ENCODE assay signal across 12 cellular contexts in the genomic region with DNA sequence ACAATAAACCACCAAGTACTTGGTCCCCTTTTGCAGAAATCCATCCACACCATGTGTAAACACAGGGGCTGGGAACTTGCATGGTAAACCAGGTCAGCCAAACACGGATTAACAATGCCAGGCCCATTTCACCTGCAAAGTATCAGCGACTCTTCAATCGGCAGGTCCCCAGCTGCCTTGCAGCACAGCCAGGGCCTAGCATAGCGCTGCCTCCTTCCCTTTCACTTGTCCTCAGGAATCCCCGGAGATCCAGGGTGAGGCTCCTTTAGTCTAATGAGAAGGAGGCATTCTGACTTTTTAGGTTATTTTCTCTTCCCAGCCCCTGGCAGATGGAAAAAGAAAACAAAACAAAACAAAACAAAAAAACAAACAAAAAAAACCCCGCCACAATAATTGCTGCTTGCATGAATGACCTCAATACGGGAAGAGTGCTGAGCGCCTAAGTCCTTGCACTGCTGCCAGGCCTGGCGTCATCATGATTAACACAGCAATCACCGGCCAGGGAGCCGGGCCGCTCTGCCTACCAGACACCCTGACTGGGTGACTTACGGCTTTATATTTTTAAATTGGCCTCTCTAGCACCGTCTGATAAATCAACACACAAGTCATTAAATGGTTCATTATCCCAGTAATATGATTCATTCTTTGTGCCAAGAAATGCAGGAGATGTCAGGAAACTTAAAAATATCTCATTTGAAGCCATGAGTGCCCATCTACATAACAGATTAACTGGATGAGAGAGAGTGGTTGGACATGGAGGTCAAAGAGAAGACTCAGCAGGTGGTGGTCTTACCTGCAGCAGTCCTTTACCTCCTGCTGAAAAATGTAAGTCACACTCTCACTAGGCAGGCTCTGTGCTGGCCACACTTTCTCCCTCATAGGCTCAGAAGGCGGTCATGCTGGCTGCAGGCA.
DNase-seq lines count a peak whose midpoint lies in the region; ATAC-seq and TF ChIP-seq lines count a peak whose summit lies in the region.
"Had no signal": no experiment of that assay in that cellular context is flagged by ENCODE, and none has a peak within 500 bp of the region (broad histone marks: within the 10 kb centered on the region; RNA-seq: fewer than 3 reads in every experiment).

No MANE protein-coding gene starts in this region.

- TF ChIP-seq POLR2A in esophagus muscularis mucosa (IDR thresholded peaks at IDR 0.05; ENCODE audit: low read depth): no peak

- no peak overlapping the region for H3K27ac ChIP-seq in esophagus muscularis mucosa (replicated peaks in 1 of 4)
- H3K27ac ChIP-seq: sigmoid colon had no signal

- H3K4me3 ChIP-seq in esophagus muscularis mucosa: no peak overlapping the region
- H3K4me3 ChIP-seq: sigmoid colon had no signal

- H3K27me3 ChIP-seq in esophagus muscularis mucosa: no peaks in the 10 kb centered on the region
- H3K27me3 ChIP-seq: sigmoid colon had no signal

- TF ChIP-seq EP300 in esophagus muscularis mucosa (IDR thresholded peaks at IDR 0.05): no peak

- no peaks in the 10 kb centered on the region for H3K36me3 ChIP-seq in esophagus muscularis mucosa
- H3K36me3 ChIP-seq: sigmoid colon had no signal

- no peaks in the 10 kb centered on the region for H3K9me3 ChIP-seq in esophagus muscularis mucosa
- H3K9me3 ChIP-seq: sigmoid colon had no signal

- DNase-seq in GM03348 (ENCODE audit: low spot score): peak; percentile 54
- peak; percentile 63 for DNase-seq in NCI-H2227 (lab: John Stamatoyannopoulos, UW; ENCODE audit: unreplicated experiment)
- DNase-seq in esophagus muscularis mucosa (ENCODE audit: extremely low spot score): peak; percentile 68
- peak; percentile 39 for DNase-seq in retina
- DNase-seq in iPS-NIHi7 (ENCODE audit: extremely low spot score): no peak
- no peak for DNase-seq in activated CD4-positive, alpha-beta T cell treated with anti-CD3 and anti-CD28 coated beads, Interleukin-2, amount 50 U/mL, for 4 hours
- no peak for DNase-seq in cerebellar nuclear complex (lab: John Stamatoyannopoulos, UW)
- DNase-seq: activated naive CD8-positive, alpha-beta T cell treated with anti-CD3 and anti-CD28 coated beads for 36 hours; NCI-H2107; sigmoid colon had no signal

- ATAC-seq in HG02623 (IDR thresholded peaks at IDR 0.05; ENCODE audit: unreplicated experiment): no peak
- ATAC-seq: esophagus mucosa had no signal

- 80% methylated on average over 14 of the region's 15 CpGs for WGBS in esophagus muscularis mucosa

- intact Hi-C loops in esophagus muscularis mucosa (cut with DNase I): no loop called here

- TF ChIP-seq CTCF in esophagus muscularis mucosa (IDR thresholded peaks at IDR 0.05): no peak

- no peaks in the 10 kb centered on the region for H3K4me1 ChIP-seq in esophagus muscularis mucosa
- H3K4me1 ChIP-seq: sigmoid colon had no signal

Comparison
In these comparisons a context has a peak if more than half of its experiments do, and no peak if none do; other contexts are left out.
1. DNase-seq: peak in GM03348 (single experiment), NCI-H2227 (single experiment), esophagus muscularis mucosa (single experiment) and retina (single experiment); none in iPS-NIHi7 (single experiment), activated CD4-positive, alpha-beta T cell treated with anti-CD3 and anti-CD28 coated beads, Interleukin-2, amount 50 U/mL, for 4 hours (0 of 2) and cerebellar nuclear complex (0 of 2).